8 cellular contexts compared by ENCODE assay signal in genomic region chr11:125591659-125592304, GRCh38. TPM values are rescaled to one million over a fixed set of nuclear protein-coding genes. Genes with fewer than 3 reads are reported as not detected.
DNase-seq lines count a peak whose midpoint lies in the region; ATAC-seq, FAIRE-seq and TF ChIP-seq lines count a peak whose summit lies in the region.

No MANE protein-coding gene starts in this region.

- H3K4me3 ChIP-seq in WERI-Rb-1 (ENCODE audit: low read depth, low read length) = peak overlapping the region; percentile 90
- peak overlapping the region; percentile 77 to 96 (median 95) for H3K4me3 ChIP-seq in HepG2 (replicated peaks in 1 of 3; ENCODE audit: insufficient read depth in 1 of 3, low read depth in 2 of 3, low read length in 3 of 3)

- H3K36me3 Mint-ChIP-seq in chondrocyte (ENCODE audit: low read depth) = peaks cover 5% of the 10 kb centered on the region

- CTCF ChIA-PET in HepG2 (lab: Yijun Ruan, JAX; ENCODE audit: low intra/inter-chr PET ratio, low total read pairs) = no interaction called here

- H3K36me3 ChIP-seq in WERI-Rb-1 = peaks cover 14% of the 10 kb centered on the region
- peaks cover 0 to 9% of the 10 kb centered on the region in 2 experiments; a peak in 1 of 5 replicates for H3K36me3 ChIP-seq in HepG2 (replicated peaks in 1 of 2; ENCODE audit: control insufficient read depth in 1 of 2, insufficient read depth in 2 of 2, low read length in 2 of 2)

- TF ChIP-seq RAD21 in HepG2 (CRISPR knock-in tag; IDR thresholded peaks at IDR 0.05) = no peak

- H3K4me3 Mint-ChIP-seq in chondrocyte (ENCODE audit: unreplicated experiment) = peak overlapping the region; percentile 100

- 4% methylated on average over 17 of the region's 29 CpGs for WGBS in HepG2 (ENCODE audit: low lambda C conversion rate)

- no peak for TF ChIP-seq EP300 in HepG2 (IDR thresholded peaks at IDR 0.05; ENCODE audit: low read depth in 2 of 2, low read length in 2 of 2)
- TF ChIP-seq EP300 in HepG2 (CRISPR knock-in tag; IDR thresholded peaks at IDR 0.05; ENCODE audit: borderline replicate concordance) = no peak

- peak overlapping the region; percentile 98 for H3K27ac Mint-ChIP-seq in chondrocyte (ENCODE audit: unreplicated experiment)

- H3K9me3 ChIP-seq in WERI-Rb-1 (ENCODE audit: severe bottlenecking) (no peaks in the 10 kb centered on the region), HepG2 (ENCODE audit: low read length) (no peaks in the 10 kb centered on the region)

- POLR2A ChIA-PET in HepG2 (lab: Yijun Ruan, JAX) = interaction anchor here (0.8 to 4.1 kb wide), 13 partner anchors 8 to 677 kb away, joined by 3 to 45 read pairs (median 5); partner anchors contain the start of genes CHEK1, EI24, FOXRED1 and HYLS1

- H4K20me1 ChIP-seq in HepG2 (ENCODE audit: insufficient read depth, low read length) = no peaks in the 10 kb centered on the region

- H3K27ac ChIP-seq in WERI-Rb-1 = peak overlapping the region; percentile 82
- H3K27ac ChIP-seq in HepG2 (ENCODE audit: extremely low read length, insufficient read depth, low read length) = peak overlapping the region; percentile 91

- ATAC-seq in GM19468 (IDR thresholded peaks at IDR 0.05; ENCODE audit: extremely low read depth, unreplicated experiment) (peak; percentile 0), HG03565 (IDR thresholded peaks at IDR 0.05; ENCODE audit: unreplicated experiment) (peak; percentile 7), HepG2 (peak; percentile 42)

- H3K4me1 ChIP-seq in HepG2 (ENCODE audit: insufficient read depth, low read length) = peaks cover 40% of the 10 kb centered on the region

- no peaks in the 10 kb centered on the region for H3K9me3 Mint-ChIP-seq in chondrocyte (ENCODE audit: low read depth)

- in situ Hi-C loops in HepG2 (cut with HindIII; ENCODE audit: extremely low pct_ligation_motif_present, low pct_unique_long_range_greater_than_20kb) = no loop called here

- peak overlapping the region; percentile 92 for H3K9ac ChIP-seq in HepG2 (ENCODE audit: insufficient read depth, low read depth, low read length)

- TF ChIP-seq POLR2A in HepG2 (IDR thresholded peaks at IDR 0.05; ENCODE audit: insufficient read depth in 1 of 2, low read depth in 2 of 2, low read length in 2 of 2) = no peak

- H2AFZ ChIP-seq in HepG2 (ENCODE audit: low read length) = peak overlapping the region; percentile 42

- peaks cover 47% of the 10 kb centered on the region for H3K79me2 ChIP-seq in HepG2 (ENCODE audit: insufficient read depth, low read length)

- H3K27me3 Mint-ChIP-seq in chondrocyte (ENCODE audit: low read depth) = no peaks in the 10 kb centered on the region

- BruUV-seq in HepG2 (replicated peaks; lab: Mats Ljungman, UMichigan) = TSS peak; percentile 97

- no peak for TF ChIP-seq CTCF in WERI-Rb-1 (IDR thresholded peaks at IDR 0.05; ENCODE audit: low read depth, low read length)
- TF ChIP-seq CTCF in chondrocyte (IDR thresholded peaks at IDR 0.05) = no peak
- TF ChIP-seq CTCF in HepG2 (CRISPR knock-in tag; IDR thresholded peaks at IDR 0.05) = no peak

- peaks cover 50% of the 10 kb centered on the region for H3K4me1 Mint-ChIP-seq in chondrocyte (ENCODE audit: low read depth)

- H3K4me2 ChIP-seq in HepG2 (ENCODE audit: low read depth, low read length) = peak overlapping the region; percentile 77

- DNase-seq in D341Med (ENCODE audit: low spot score) (peak; percentile 62), WERI-Rb-1 (peak; percentile 10), chondrocyte (ENCODE audit: low spot score) (no peak), HepG2 (ENCODE audit: low spot score) (peak; percentile 10), DMS153 treated with DMSO at 0.1 percent for 48 hours (lab: John Stamatoyannopoulos, UW; ENCODE audit: unreplicated experiment) (no peak)
- peak; percentile 11 to 17 for DNase-seq in stimulated activated CD8-positive, alpha-beta memory T cell treated with anti-CD3 and anti-CD28 coated beads, Interleukin-15, amount 100 ng/mL, for 4 hours (ENCODE audit: low read depth in 2 of 2)

- FAIRE-seq in HepG2 (lab: Jason Lieb, UNC) = no peak

- H3K27me3 ChIP-seq in WERI-Rb-1 (ENCODE audit: insufficient read depth, low read depth, severe bottlenecking) (no peaks in the 10 kb centered on the region), HepG2 (ENCODE audit: control insufficient read depth in 1 of 2, insufficient read depth in 2 of 2, low read length in 2 of 2) (no peaks in the 10 kb centered on the region; a peak in 1 of 5 replicates)

- intact Hi-C loops in HepG2 (cut with micrococcal nuclease; ENCODE audit: unreplicated experiment) = loop anchor here (1.0 to 2.0 kb wide), 2 partner anchors 22 to 33 kb away; partner anchors contain the start of genes CHEK1 and EI24

RNA-seq across cellular contexts. Expression of gene STT3A, which starts 0.9 kb away (rescaled TPM):
- 247 to 286 TPM (median 252 TPM) in 3 replicates for total RNA-seq in chondrocyte
- total RNA-seq in HepG2 (2016; rRNA removed; fragmentation: Illumina TruSeq; extraction: Trizol) = 141 and 229 TPM in 2 replicates
- 15.9 and 18.0 TPM in 2 replicates for total RNA-seq in HepG2 (2016; cell fraction: cytosol; rRNA removed; fragmentation: Illumina TruSeq; extraction: Trizol; ENCODE audit: low read depth)
- total RNA-seq in HepG2 (2016; cell fraction: insoluble cytoplasmic fraction; rRNA removed; fragmentation: Illumina TruSeq; extraction: Trizol) = 132 and 230 TPM in 2 replicates
- total RNA-seq in HepG2 (2016; cell fraction: membrane; rRNA removed; fragmentation: Illumina TruSeq; extraction: Trizol) = 41.6 and 47.1 TPM in 2 replicates
- 206 and 227 TPM in 2 replicates for total RNA-seq in HepG2 (2016; cell fraction: nucleus; rRNA removed; fragmentation: Illumina TruSeq; extraction: Trizol)
- polyA plus RNA-seq in HepG2 (2011; rRNA removed) = 314 and 319 TPM in 2 replicates
- polyA plus RNA-seq in HepG2 (2011; cell fraction: cytosol; rRNA removed) = 246 and 346 TPM in 2 replicates
- 97.8 and 129 TPM in 2 replicates for polyA plus RNA-seq in HepG2 (2011; cell fraction: nucleus; rRNA removed)
- 235 and 247 TPM in 2 replicates for polyA plus RNA-seq in HepG2 (2012)
- polyA plus RNA-seq in HepG2 (2016; cell fraction: cytosol; fragmentation: Illumina TruSeq; extraction: Trizol; ENCODE audit: low read depth) = 17.5 and 22.3 TPM in 2 replicates
- polyA plus RNA-seq in HepG2 (2016; cell fraction: insoluble cytoplasmic fraction; fragmentation: Illumina TruSeq; extraction: Trizol; ENCODE audit: low read depth) = 131 and 134 TPM in 2 replicates
- polyA plus RNA-seq in HepG2 (2016; cell fraction: membrane; fragmentation: Illumina TruSeq; extraction: Trizol; ENCODE audit: low read depth) = 31.9 and 40.3 TPM in 2 replicates
- polyA plus RNA-seq in HepG2 (2016; cell fraction: nucleus; fragmentation: Illumina TruSeq; extraction: Trizol; ENCODE audit: insufficient read depth, low read depth) = 266 and 272 TPM in 2 replicates
- 944 and 2,048 TPM in 2 replicates for polyA minus RNA-seq in HepG2 (2011; rRNA and poly(A)+ RNA removed; ENCODE audit: low replicate concordance)
- polyA minus RNA-seq in HepG2 (2011; cell fraction: cytosol; rRNA and poly(A)+ RNA removed) = 324 and 343 TPM in 2 replicates
- 233 and 287 TPM in 2 replicates for polyA minus RNA-seq in HepG2 (2011; cell fraction: nucleus; rRNA and poly(A)+ RNA removed)

RNA-seq across cellular contexts. Expression of gene EI24, which starts 22.5 kb away (rescaled TPM):
- total RNA-seq in chondrocyte = 88.6 to 95.0 TPM (median 91.1 TPM) in 3 replicates
- total RNA-seq in HepG2 (2016; rRNA removed; fragmentation: Illumina TruSeq; extraction: Trizol) = 126 and 138 TPM in 2 replicates
- 208 and 212 TPM in 2 replicates for total RNA-seq in HepG2 (2016; cell fraction: cytosol; rRNA removed; fragmentation: Illumina TruSeq; extraction: Trizol; ENCODE audit: low read depth)
- total RNA-seq in HepG2 (2016; cell fraction: insoluble cytoplasmic fraction; rRNA removed; fragmentation: Illumina TruSeq; extraction: Trizol) = 124 and 136 TPM in 2 replicates
- 398 and 405 TPM in 2 replicates for total RNA-seq in HepG2 (2016; cell fraction: membrane; rRNA removed; fragmentation: Illumina TruSeq; extraction: Trizol)
- 62.3 and 65.1 TPM in 2 replicates for total RNA-seq in HepG2 (2016; cell fraction: nucleus; rRNA removed; fragmentation: Illumina TruSeq; extraction: Trizol)
- polyA plus RNA-seq in HepG2 (2011; rRNA removed) = 70.0 and 84.7 TPM in 2 replicates
- 74.3 and 105 TPM in 2 replicates for polyA plus RNA-seq in HepG2 (2011; cell fraction: cytosol; rRNA removed)
- polyA plus RNA-seq in HepG2 (2011; cell fraction: nucleus; rRNA removed) = 19.8 and 28.7 TPM in 2 replicates
- polyA plus RNA-seq in HepG2 (2012) = 55.7 and 63.2 TPM in 2 replicates
- 321 and 335 TPM in 2 replicates for polyA plus RNA-seq in HepG2 (2016; cell fraction: cytosol; fragmentation: Illumina TruSeq; extraction: Trizol; ENCODE audit: low read depth)
- 170 and 183 TPM in 2 replicates for polyA plus RNA-seq in HepG2 (2016; cell fraction: insoluble cytoplasmic fraction; fragmentation: Illumina TruSeq; extraction: Trizol; ENCODE audit: low read depth)
- polyA plus RNA-seq in HepG2 (2016; cell fraction: membrane; fragmentation: Illumina TruSeq; extraction: Trizol; ENCODE audit: low read depth) = 442 and 463 TPM in 2 replicates
- 109 and 110 TPM in 2 replicates for polyA plus RNA-seq in HepG2 (2016; cell fraction: nucleus; fragmentation: Illumina TruSeq; extraction: Trizol; ENCODE audit: insufficient read depth, low read depth)
- polyA minus RNA-seq in HepG2 (2011; rRNA and poly(A)+ RNA removed; ENCODE audit: low replicate concordance) = 105 and 116 TPM in 2 replicates
- polyA minus RNA-seq in HepG2 (2011; cell fraction: cytosol; rRNA and poly(A)+ RNA removed) = 34.0 and 35.6 TPM in 2 replicates
- 20.9 and 25.4 TPM in 2 replicates for polyA minus RNA-seq in HepG2 (2011; cell fraction: nucleus; rRNA and poly(A)+ RNA removed)

RNA-seq across cellular contexts. Expression of gene CHEK1, which starts 33.2 kb away (rescaled TPM):
- 18.3 to 28.4 TPM (median 23.5 TPM) in 3 replicates for total RNA-seq in chondrocyte
- total RNA-seq in HepG2 (2016; rRNA removed; fragmentation: Illumina TruSeq; extraction: Trizol) = 83.2 and 152 TPM in 2 replicates
- 21.4 and 24.7 TPM in 2 replicates for total RNA-seq in HepG2 (2016; cell fraction: cytosol; rRNA removed; fragmentation: Illumina TruSeq; extraction: Trizol; ENCODE audit: low read depth)
- 81.6 and 154 TPM in 2 replicates for total RNA-seq in HepG2 (2016; cell fraction: insoluble cytoplasmic fraction; rRNA removed; fragmentation: Illumina TruSeq; extraction: Trizol)
- 46.5 and 56.2 TPM in 2 replicates for total RNA-seq in HepG2 (2016; cell fraction: membrane; rRNA removed; fragmentation: Illumina TruSeq; extraction: Trizol)
- total RNA-seq in HepG2 (2016; cell fraction: nucleus; rRNA removed; fragmentation: Illumina TruSeq; extraction: Trizol) = 56.3 and 62.5 TPM in 2 replicates
- polyA plus RNA-seq in HepG2 (2011; rRNA removed) = 11.0 and 17.8 TPM in 2 replicates
- polyA plus RNA-seq in HepG2 (2011; cell fraction: cytosol; rRNA removed) = 8.6 and 9.4 TPM in 2 replicates
- 8.6 and 9.6 TPM in 2 replicates for polyA plus RNA-seq in HepG2 (2011; cell fraction: nucleus; rRNA removed)
- 10.1 and 24.7 TPM in 2 replicates for polyA plus RNA-seq in HepG2 (2012)
- polyA plus RNA-seq in HepG2 (2016; cell fraction: cytosol; fragmentation: Illumina TruSeq; extraction: Trizol; ENCODE audit: low read depth) = 14.9 and 15.0 TPM in 2 replicates
- polyA plus RNA-seq in HepG2 (2016; cell fraction: insoluble cytoplasmic fraction; fragmentation: Illumina TruSeq; extraction: Trizol; ENCODE audit: low read depth) = 102 and 108 TPM in 2 replicates
- 30.1 and 31.3 TPM in 2 replicates for polyA plus RNA-seq in HepG2 (2016; cell fraction: membrane; fragmentation: Illumina TruSeq; extraction: Trizol; ENCODE audit: low read depth)
- polyA plus RNA-seq in HepG2 (2016; cell fraction: nucleus; fragmentation: Illumina TruSeq; extraction: Trizol; ENCODE audit: insufficient read depth, low read depth) = 56.2 and 66.9 TPM in 2 replicates
- 11.3 and 21.3 TPM in 2 replicates for polyA minus RNA-seq in HepG2 (2011; rRNA and poly(A)+ RNA removed; ENCODE audit: low replicate concordance)
- polyA minus RNA-seq in HepG2 (2011; cell fraction: cytosol; rRNA and poly(A)+ RNA removed) = 12.0 and 13.8 TPM in 2 replicates
- 32.1 and 40.6 TPM in 2 replicates for polyA minus RNA-seq in HepG2 (2011; cell fraction: nucleus; rRNA and poly(A)+ RNA removed)

Comparison
In these comparisons a context has a peak if more than half of its experiments do, and no peak if none do; other contexts are left out.
1. DNase-seq: peak in D341Med (single experiment), WERI-Rb-1 (single experiment), HepG2 (single experiment) and stimulated activated CD8-positive, alpha-beta memory T cell treated with anti-CD3 and anti-CD28 coated beads, Interleukin-15, amount 100 ng/mL, for 4 hours (2 of 2); none in chondrocyte (single experiment) and DMS153 treated with DMSO at 0.1 percent for 48 hours (single experiment).
2. Peak in every context shown above with its lines, with median percentiles within 50 percentile points of each other: ATAC-seq.